Comparison of ENCODE assay signal across 21 cellular contexts in the genomic region with DNA sequence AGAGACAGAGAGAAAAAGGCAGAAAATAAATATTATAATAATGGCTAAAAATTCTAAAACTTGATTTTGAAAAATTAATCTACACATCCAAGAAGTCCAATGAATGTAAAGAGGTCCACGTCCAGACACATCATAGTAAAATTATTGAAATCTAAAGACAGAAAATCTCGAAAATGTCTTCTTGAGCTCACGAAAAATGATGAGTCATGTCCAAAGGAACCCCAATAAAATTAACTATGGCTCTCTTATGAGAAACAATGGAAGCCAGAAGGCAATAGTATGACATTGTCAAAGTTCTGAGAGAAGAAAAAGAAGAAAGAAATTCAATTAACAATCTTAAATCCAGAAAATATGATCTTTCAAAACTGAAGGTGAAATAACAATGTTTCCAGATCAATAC.
DNase-seq lines count a peak whose midpoint lies in the region; ATAC-seq, FAIRE-seq and TF ChIP-seq lines count a peak whose summit lies in the region.
"Had no signal": no experiment of that assay in that cellular context is flagged by ENCODE, and none has a peak within 500 bp of the region (broad histone marks: within the 10 kb centered on the region; RNA-seq: fewer than 3 reads in every experiment).

No MANE protein-coding gene starts in this region.

- peak overlapping the region; percentile 65; the same call in 1 of the 2 replicates for H3K27ac Mint-ChIP-seq in GM23338
- H3K27ac Mint-ChIP-seq: B cell; CD8-positive, alpha-beta T cell had no signal

- H3K9ac ChIP-seq in SK-N-MC (ENCODE audit: insufficient read length): no peak overlapping the region
- H3K9ac ChIP-seq: BLaER1, GM23248 had no signal

- no peak for FAIRE-seq in A549 (lab: Jason Lieb, UNC)
- FAIRE-seq: G401.6, GM12892, GM19239 had no signal

- H4K20me1 ChIP-seq in GM23338 (replicated peaks; ENCODE audit: insufficient read depth): no peaks in the 10 kb centered on the region
- H4K20me1 ChIP-seq: BLaER1 had no signal

- no peak for TF ChIP-seq EP300 in A549 (IDR thresholded peaks at IDR 0.05)

- no peaks in the 10 kb centered on the region for H3K4me1 ChIP-seq in A549
- H3K4me1 ChIP-seq in GM23338 (ENCODE audit: insufficient read depth): peaks cover 20% of the 10 kb centered on the region
- H3K4me1 ChIP-seq in breast epithelium: no peaks in the 10 kb centered on the region
- H3K4me1 ChIP-seq: BLaER1, Caco-2 had no signal

- H3K9me3 ChIP-seq in A549 (no peaks in the 10 kb centered on the region), SK-N-MC (ENCODE audit: low read depth, low read length) (no peaks in the 10 kb centered on the region), breast epithelium (no peaks in the 10 kb centered on the region)
- H3K9me3 ChIP-seq: BLaER1, Caco-2 had no signal

- H3F3A ChIP-seq in GM23338 (replicated peaks; ENCODE audit: low read depth): no peaks in the 10 kb centered on the region

- H3K9me3 Mint-ChIP-seq in GM23338: no peaks in the 10 kb centered on the region
- H3K9me3 Mint-ChIP-seq: CD8-positive, alpha-beta T cell had no signal

- CTCF ChIA-PET in A549 (lab: Yijun Ruan, JAX): no interaction called here

- POLR2A ChIA-PET in A549 (lab: Yijun Ruan, JAX): no interaction called here

- intact Hi-C loops in breast epithelium (cut with DNase I; ENCODE audit: low total_unique reads): no loop called here

- H3K4me1 Mint-ChIP-seq in GM23338: peaks cover 10% of the 10 kb centered on the region
- H3K4me1 Mint-ChIP-seq: B cell; CD4-positive, CD25-positive, alpha-beta regulatory T cell had no signal

- H3K36me3 Mint-ChIP-seq in GM23338 (ENCODE audit: low read depth): no peaks in the 10 kb centered on the region
- H3K36me3 Mint-ChIP-seq: CD4-positive, CD25-positive, alpha-beta regulatory T cell; CD8-positive, alpha-beta T cell had no signal

- TF ChIP-seq POLR2A in A549 (IDR thresholded peaks at IDR 0.05; ENCODE audit: low read length) (no peak), breast epithelium (IDR thresholded peaks at IDR 0.05) (no peak)

- DNase-seq in A549 (ENCODE audit: low read depth in 1 of 2, low spot score in 1 of 2) (no peak), GM23338 (ENCODE audit: low spot score) (no peak), SK-N-MC (ENCODE audit: low read depth, low spot score) (no peak), NCI-H2081 (lab: John Stamatoyannopoulos, UW) (no peak), breast epithelium (ENCODE audit: low spot score in 2 of 2) (no peak), T-helper 2 cell (no peak)
- DNase-seq: 8988T; Caco-2; CD4-positive, CD25-positive, alpha-beta regulatory T cell; CD8-positive, alpha-beta T cell; DMS153; DND-41; GM23248; H7; HCEC 1CT had no signal

- H3K36me3 ChIP-seq in GM23338 (ENCODE audit: insufficient read depth): no peaks in the 10 kb centered on the region
- H3K36me3 ChIP-seq in SK-N-MC (ENCODE audit: insufficient read depth, low read length): no peaks in the 10 kb centered on the region
- no peaks in the 10 kb centered on the region for H3K36me3 ChIP-seq in breast epithelium
- H3K36me3 ChIP-seq: BLaER1 had no signal

- TF ChIP-seq RAD21 in A549 (conservative IDR thresholded peaks at IDR 0.05 in 1 of 2, IDR thresholded peaks at IDR 0.05 in 1 of 2): no peak

- H2AFZ ChIP-seq in GM23338: no peak overlapping the region
- H2AFZ ChIP-seq: GM23248 had no signal

- no peak overlapping the region for H3K4me3 Mint-ChIP-seq in GM23338
- H3K4me3 Mint-ChIP-seq: B cell; CD4-positive, CD25-positive, alpha-beta regulatory T cell; CD8-positive, alpha-beta T cell had no signal

- H3K27me3 ChIP-seq in GM23338 (ENCODE audit: insufficient read depth) (no peaks in the 10 kb centered on the region), breast epithelium (no peaks in the 10 kb centered on the region)
- H3K27me3 ChIP-seq: BLaER1 had no signal

- no peaks in the 10 kb centered on the region for H3K9me2 ChIP-seq in GM23338 (ENCODE audit: insufficient read depth)

- no peak for TF ChIP-seq CTCF in A549 (IDR thresholded peaks at IDR 0.05)
- TF ChIP-seq CTCF in GM23338 (conservative IDR thresholded peaks at IDR 0.05; ENCODE audit: low read depth in 2 of 2): no peak
- no peak for TF ChIP-seq CTCF in breast epithelium (IDR thresholded peaks at IDR 0.05)

- no peak overlapping the region for H3K4me2 ChIP-seq in A549
- H3K4me2 ChIP-seq in GM23338: no peak overlapping the region
- H3K4me2 ChIP-seq: BLaER1 had no signal

- H3K27ac ChIP-seq in A549: no peak overlapping the region
- H3K27ac ChIP-seq in GM23338 (ENCODE audit: low read depth): no peak overlapping the region
- H3K27ac ChIP-seq in SK-N-MC: peak overlapping the region; percentile 21; the same call in 1 of the 2 replicates
- H3K27ac ChIP-seq in breast epithelium: no peak overlapping the region
- H3K27ac ChIP-seq: BLaER1, C4-2B, GM23248 had no signal

- no peak overlapping the region for H3K4me3 ChIP-seq in A549
- no peak overlapping the region for H3K4me3 ChIP-seq in GM23338
- H3K4me3 ChIP-seq in SK-N-MC: no peak overlapping the region
- H3K4me3 ChIP-seq in breast epithelium: no peak overlapping the region
- H3K4me3 ChIP-seq: BLaER1, GM23248 had no signal

- H3K27me3 Mint-ChIP-seq in GM23338 (ENCODE audit: insufficient read depth, low read depth, poor library complexity): peaks cover 2% of the 10 kb centered on the region
- H3K27me3 Mint-ChIP-seq: B cell had no signal

- 3% methylated on average over 3 of the region's 3 CpGs for WGBS in A549 (ENCODE audit: missing lambda C conversion rate)

- no peaks in the 10 kb centered on the region for H3K79me2 ChIP-seq in GM23338 (replicated peaks; ENCODE audit: insufficient read depth)

- ATAC-seq in A549: no peak
- no peak for ATAC-seq in GM23338
- ATAC-seq: CD8-positive, alpha-beta T cell had no signal

TF ChIP-seq in A549, 52 proteins besides CTCF, POLR2A, EP300 and RAD21:
- TF ChIP-seq MAFK (IDR thresholded peaks at IDR 0.05; ENCODE audit: partially characterized antibody): peak; percentile 51
- no peak for TF ChIP-seq HEYL (CRISPR knock-in tag; IDR thresholded peaks at IDR 0.05)
- no peak for TF ChIP-seq HOXB13 (CRISPR knock-in tag; IDR thresholded peaks at IDR 0.05; ENCODE audit: low read depth)
- peak; percentile 67 for TF ChIP-seq NFE2L2 (conservative IDR thresholded peaks at IDR 0.05; ENCODE audit: low read length)

TF ChIP-seq in GM23338, 12 proteins besides CTCF, POLR2A, EP300 and RAD21 (continues in another document):
- TF ChIP-seq ZNF114 (CRISPR knock-in tag; IDR thresholded peaks at IDR 0.05) (no peak), ZNF331 (CRISPR knock-in tag; IDR thresholded peaks at IDR 0.05; ENCODE audit: low read depth) (no peak), POLR2AphosphoS5 (IDR thresholded peaks at IDR 0.05; ENCODE audit: low read depth) (no peak), JUNB (IDR thresholded peaks at IDR 0.05; ENCODE audit: unreplicated experiment) (no peak)
- TF ChIP-seq, protein P1, sequence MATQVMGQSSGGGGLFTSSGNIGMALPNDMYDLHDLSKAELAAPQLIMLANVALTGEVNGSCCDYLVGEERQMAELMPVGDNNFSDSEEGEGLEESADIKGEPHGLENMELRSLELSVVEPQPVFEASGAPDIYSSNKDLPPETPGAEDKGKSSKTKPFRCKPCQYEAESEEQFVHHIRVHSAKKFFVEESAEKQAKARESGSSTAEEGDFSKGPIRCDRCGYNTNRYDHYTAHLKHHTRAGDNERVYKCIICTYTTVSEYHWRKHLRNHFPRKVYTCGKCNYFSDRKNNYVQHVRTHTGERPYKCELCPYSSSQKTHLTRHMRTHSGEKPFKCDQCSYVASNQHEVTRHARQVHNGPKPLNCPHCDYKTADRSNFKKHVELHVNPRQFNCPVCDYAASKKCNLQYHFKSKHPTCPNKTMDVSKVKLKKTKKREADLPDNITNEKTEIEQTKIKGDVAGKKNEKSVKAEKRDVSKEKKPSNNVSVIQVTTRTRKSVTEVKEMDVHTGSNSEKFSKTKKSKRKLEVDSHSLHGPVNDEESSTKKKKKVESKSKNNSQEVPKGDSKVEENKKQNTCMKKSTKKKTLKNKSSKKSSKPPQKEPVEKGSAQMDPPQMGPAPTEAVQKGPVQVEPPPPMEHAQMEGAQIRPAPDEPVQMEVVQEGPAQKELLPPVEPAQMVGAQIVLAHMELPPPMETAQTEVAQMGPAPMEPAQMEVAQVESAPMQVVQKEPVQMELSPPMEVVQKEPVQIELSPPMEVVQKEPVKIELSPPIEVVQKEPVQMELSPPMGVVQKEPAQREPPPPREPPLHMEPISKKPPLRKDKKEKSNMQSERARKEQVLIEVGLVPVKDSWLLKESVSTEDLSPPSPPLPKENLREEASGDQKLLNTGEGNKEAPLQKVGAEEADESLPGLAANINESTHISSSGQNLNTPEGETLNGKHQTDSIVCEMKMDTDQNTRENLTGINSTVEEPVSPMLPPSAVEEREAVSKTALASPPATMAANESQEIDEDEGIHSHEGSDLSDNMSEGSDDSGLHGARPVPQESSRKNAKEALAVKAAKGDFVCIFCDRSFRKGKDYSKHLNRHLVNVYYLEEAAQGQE (IDR thresholded peaks at IDR 0.05; ENCODE audit: unreplicated experiment): no peak
